In genomic region chr17:77400445-77400870, GRCh38 we compare ENCODE assay signal across 8 cellular contexts.
A peak's percentile ranks its signal among the peaks of the same experiment; 100 is the strongest.
DNase-seq lines count a peak whose midpoint lies in the region; ATAC-seq and TF ChIP-seq lines count a peak whose summit lies in the region.

No MANE protein-coding gene starts in this region.

- no peak for TF ChIP-seq POLR2A in heart left ventricle (IDR thresholded peaks at IDR 0.05)

- intact Hi-C loops in activated T-helper 1 cell treated with anti-CD3 and anti-CD28 coated beads, Interleukin-12 subunit alpha, Interleukin-12 subunit beta, Interleukin-2, Interleukin-4 antibody, amounts not matched to agents 30 ng/mL and 10 ng/mL and 1 ng/mL, durations not matched to agents 14 hours and 24 hours and 36 hours (cut with micrococcal nuclease), result loop anchor here (1.0 kb wide), 3 partner anchors 8 to 95 kb away; no protein-coding TSS in a partner anchor
- intact Hi-C loops in heart left ventricle (cut with DNase I), result no loop called here

- H3K27ac Mint-ChIP-seq in activated T-helper 1 cell treated with anti-CD3 and anti-CD28 coated beads, Interleukin-12 subunit alpha, Interleukin-12 subunit beta, Interleukin-2, Interleukin-4 antibody, amounts not matched to agents 30 ng/mL and 10 ng/mL and 1 ng/mL, durations not matched to agents 14 hours and 24 hours and 36 hours, result peak overlapping the region; percentile 95

- H3K27me3 ChIP-seq in OCI-LY1 (ENCODE audit: insufficient read depth, low read length), result peaks cover 8% of the 10 kb centered on the region; the same call in 1 of the 2 replicates
- H3K27me3 ChIP-seq in heart left ventricle, result no peaks in the 10 kb centered on the region

- ATAC-seq in heart left ventricle (peak; percentile 64 to 78 (median 66)), GM18517 (IDR thresholded peaks at IDR 0.05; ENCODE audit: unreplicated experiment) (no peak), GM18867 (IDR thresholded peaks at IDR 0.05; ENCODE audit: unreplicated experiment) (no peak), HG03159 (IDR thresholded peaks at IDR 0.05; ENCODE audit: unreplicated experiment) (no peak)

- WGBS in heart left ventricle, 4 donors, result 36 to 50% (median 43%) methylated on average over 7 to 8 of the region's 8 CpGs

- H3K9me2 ChIP-seq in OCI-LY1 (ENCODE audit: low read depth, low read length), result no peaks in the 10 kb centered on the region

- TF ChIP-seq CTCF in GM13976 (IDR thresholded peaks at IDR 0.05; ENCODE audit: borderline replicate concordance, control extremely low read depth, extremely low read depth, insufficient read depth, missing control alignments) (peak; percentile 73), OCI-LY1 (IDR thresholded peaks at IDR 0.05; ENCODE audit: low read length) (peak; percentile 95), heart left ventricle (IDR thresholded peaks at IDR 0.05) (peak; percentile 25 to 63 (median 50))

- H3K4me1 Mint-ChIP-seq in activated T-helper 1 cell treated with anti-CD3 and anti-CD28 coated beads, Interleukin-12 subunit alpha, Interleukin-12 subunit beta, Interleukin-2, Interleukin-4 antibody, amounts not matched to agents 30 ng/mL and 10 ng/mL and 1 ng/mL, durations not matched to agents 14 hours and 24 hours and 36 hours (ENCODE audit: low read depth), result peaks cover 89% of the 10 kb centered on the region

- no peaks in the 10 kb centered on the region for H3K27me3 Mint-ChIP-seq in activated T-helper 1 cell treated with anti-CD3 and anti-CD28 coated beads, Interleukin-12 subunit alpha, Interleukin-12 subunit beta, Interleukin-2, Interleukin-4 antibody, amounts not matched to agents 30 ng/mL and 10 ng/mL and 1 ng/mL, durations not matched to agents 14 hours and 24 hours and 36 hours (ENCODE audit: insufficient read depth)

- no peaks in the 10 kb centered on the region for H3K9me3 Mint-ChIP-seq in activated T-helper 1 cell treated with anti-CD3 and anti-CD28 coated beads, Interleukin-12 subunit alpha, Interleukin-12 subunit beta, Interleukin-2, Interleukin-4 antibody, amounts not matched to agents 30 ng/mL and 10 ng/mL and 1 ng/mL, durations not matched to agents 14 hours and 24 hours and 36 hours

- no peaks in the 10 kb centered on the region for H3K9me3 ChIP-seq in OCI-LY1 (ENCODE audit: low read length)
- H3K9me3 ChIP-seq in heart left ventricle, result no peaks in the 10 kb centered on the region

- H3K4me2 ChIP-seq in OCI-LY1 (ENCODE audit: low read length), result peak overlapping the region; percentile 27; the same call in 1 of the 2 replicates

- no peak overlapping the region for H2AFZ ChIP-seq in OCI-LY1 (ENCODE audit: low read length)

- no peak overlapping the region for H3K4me3 ChIP-seq in OCI-LY1 (ENCODE audit: low read depth, low read length, poor library complexity, severe bottlenecking)
- peak overlapping the region in 2 of 12 donors; percentile 12 to 33 for H3K4me3 ChIP-seq in heart left ventricle

- in situ Hi-C loops in GM13976 (cut with MboI; ENCODE audit: low sequenced_read_pairs, unreplicated experiment), result no loop called here

- no peaks in the 10 kb centered on the region for H4K20me1 ChIP-seq in OCI-LY1 (ENCODE audit: insufficient read depth, low read length)

- peak overlapping the region; percentile 71 for H3K4me3 Mint-ChIP-seq in activated T-helper 1 cell treated with anti-CD3 and anti-CD28 coated beads, Interleukin-12 subunit alpha, Interleukin-12 subunit beta, Interleukin-2, Interleukin-4 antibody, amounts not matched to agents 30 ng/mL and 10 ng/mL and 1 ng/mL, durations not matched to agents 14 hours and 24 hours and 36 hours

- peak overlapping the region; percentile 27; the same call in 1 of the 2 replicates for H3K9ac ChIP-seq in OCI-LY1 (ENCODE audit: low read length)

- H3K36me3 ChIP-seq in OCI-LY1 (ENCODE audit: insufficient read depth, low read length), result no peaks in the 10 kb centered on the region
- peaks cover 0 to 26% (median 13%) of the 10 kb centered on the region in 9 donors for H3K36me3 ChIP-seq in heart left ventricle

- peaks cover 58% of the 10 kb centered on the region for H3K4me1 ChIP-seq in OCI-LY1 (ENCODE audit: insufficient read depth, low read length, severe bottlenecking)
- H3K4me1 ChIP-seq in heart left ventricle, result peaks cover 18 to 60% (median 34%) of the 10 kb centered on the region in 12 donors

- H3K79me2 ChIP-seq in OCI-LY1 (ENCODE audit: insufficient read depth, low read length), result no peaks in the 10 kb centered on the region

- H3K36me3 Mint-ChIP-seq in activated T-helper 1 cell treated with anti-CD3 and anti-CD28 coated beads, Interleukin-12 subunit alpha, Interleukin-12 subunit beta, Interleukin-2, Interleukin-4 antibody, amounts not matched to agents 30 ng/mL and 10 ng/mL and 1 ng/mL, durations not matched to agents 14 hours and 24 hours and 36 hours (ENCODE audit: low read depth), result peaks cover 26% of the 10 kb centered on the region

- H3K27ac ChIP-seq in OCI-LY1 (ENCODE audit: low read depth, low read length, poor library complexity, severe bottlenecking) (peak overlapping the region; percentile 34), heart left ventricle (peak overlapping the region in 11 of 12 donors; percentile 29 to 97 (median 52))

- DNase-seq in GM13976 (ENCODE audit: low spot score) (peak; percentile 85), heart left ventricle (peak; percentile 67 to 82 (median 68))
- peak; percentile 61 for DNase-seq in activated T-helper 1 cell treated with anti-CD3 and anti-CD28 coated beads, Interleukin-12 subunit alpha, Interleukin-12 subunit beta, Interleukin-2, Interleukin-4 antibody, amounts not matched to agents 30 ng/mL and 10 ng/mL and 1 ng/mL, durations not matched to agents 14 hours and 24 hours and 36 hours (ENCODE audit: low spot score)
- peak; percentile 86 to 88 for DNase-seq in stimulated activated CD4-positive, alpha-beta T cell treated with anti-CD3 and anti-CD28 coated beads, Interleukin-2, amount 100 ng/mL, for 24 hours

- no peaks in the 10 kb centered on the region for H3F3A ChIP-seq in OCI-LY1 (ENCODE audit: insufficient read depth, low read length)

Comparison
In these comparisons a context has a peak if more than half of its experiments do, and no peak if none do; other contexts are left out.
1. ATAC-seq: peak in heart left ventricle (4 of 4); none in GM18517 (single experiment), GM18867 (single experiment) and HG03159 (single experiment).
2. Peak in every context shown above with its lines, with median percentiles within 50 percentile points of each other: DNase-seq and CTCF ChIP-seq.